ENCODE assay signal across 20 cellular contexts in the genomic region with DNA sequence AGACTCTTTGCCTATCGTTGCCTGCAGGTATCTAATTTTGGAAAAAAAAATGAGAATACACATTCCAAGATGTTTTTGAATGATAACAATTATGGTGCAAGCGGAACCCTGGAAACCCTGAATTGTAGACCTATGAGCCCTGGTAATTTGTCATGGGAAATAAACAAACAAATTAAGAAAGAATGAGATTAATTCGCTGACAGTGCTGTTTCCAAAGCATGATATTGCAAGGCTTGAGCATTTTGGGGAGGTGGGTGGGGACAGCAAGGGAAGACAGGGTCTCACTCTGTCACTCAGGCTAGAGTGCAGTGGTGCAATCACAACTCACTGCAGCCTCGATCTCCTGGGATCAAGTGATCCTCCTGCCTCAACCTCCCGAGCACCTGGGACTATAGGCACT.
DNase-seq lines count a peak whose midpoint lies in the region; ATAC-seq, FAIRE-seq and TF ChIP-seq lines count a peak whose summit lies in the region.
"Had no signal": no experiment of that assay in that cellular context is flagged by ENCODE, and none has a peak within 500 bp of the region (broad histone marks: within the 10 kb centered on the region; RNA-seq: fewer than 3 reads in every experiment).

No MANE protein-coding gene starts in this region.

- H3K9ac ChIP-seq in IMR-90 (ENCODE audit: low read depth, low read length) (no peak overlapping the region), H1 (replicated peaks in 1 of 4; ENCODE audit: extremely low read depth in 1 of 4, low read depth in 3 of 4, low read length in 3 of 4) (no peak overlapping the region)
- H3K9ac ChIP-seq: BLaER1 treated with 17β-estradiol and CSF1 and Interleukin-3, amounts not matched to agents 10 nM and 100 nM had no signal

- TF ChIP-seq CTCF in A549 (IDR thresholded peaks at IDR 0.05) (no peak), IMR-90 (conservative IDR thresholded peaks at IDR 0.05; ENCODE audit: low read depth, low read length) (no peak), H1 (IDR thresholded peaks at IDR 0.05; ENCODE audit: control extremely low read depth in 1 of 3, insufficient read depth in 1 of 3, low read depth in 1 of 3, low read length in 3 of 3) (no peak)

- no peaks in the 10 kb centered on the region for H3K4me1 ChIP-seq in A549
- H3K4me1 ChIP-seq in IMR-90 (ENCODE audit: control insufficient read depth, insufficient read depth, low read length), result no peaks in the 10 kb centered on the region
- no peaks in the 10 kb centered on the region for H3K4me1 ChIP-seq in H1 (replicated peaks in 1 of 4; ENCODE audit: control insufficient read depth in 3 of 4, insufficient read depth in 4 of 4, low read length in 3 of 4)
- H3K4me1 ChIP-seq: Caco-2 had no signal

- ATAC-seq in A549 (no peak), IMR-90 (ENCODE audit: low read depth) (no peak)
- ATAC-seq: CD8-positive, alpha-beta T cell had no signal

- H3K27ac ChIP-seq in A549 (no peak overlapping the region), IMR-90 (ENCODE audit: insufficient read depth, low read length) (no peak overlapping the region), H1 (ENCODE audit: low read depth, low read length) (no peak overlapping the region)
- H3K27ac ChIP-seq: BLaER1 treated with 17β-estradiol and CSF1 and Interleukin-3, amounts not matched to agents 10 nM and 100 nM; C4-2B had no signal

- TF ChIP-seq RAD21 in A549 (conservative IDR thresholded peaks at IDR 0.05 in 1 of 2, IDR thresholded peaks at IDR 0.05 in 1 of 2) (no peak), IMR-90 (IDR thresholded peaks at IDR 0.05; ENCODE audit: low read length) (no peak), H1 (IDR thresholded peaks at IDR 0.05 in 1 of 2, conservative IDR thresholded peaks at IDR 0.05 in 1 of 2; ENCODE audit: low read depth in 2 of 2, low read length in 2 of 2) (no peak)

- in situ Hi-C loops in IMR-90 (cut with MboI; ENCODE audit: low sequenced_read_pairs), result no loop called here

- H4K20me1 ChIP-seq in IMR-90 (ENCODE audit: insufficient read depth, low read length) (no peaks in the 10 kb centered on the region), H1 (replicated peaks in 1 of 2; ENCODE audit: control insufficient read depth in 1 of 2, insufficient read depth in 2 of 2, low read length in 2 of 2) (peaks cover 0 to 1% of the 10 kb centered on the region in 2 experiments)
- H4K20me1 ChIP-seq: BLaER1 treated with 17β-estradiol and CSF1 and Interleukin-3, amounts not matched to agents 10 nM and 100 nM had no signal

- no peak for TF ChIP-seq POLR2A in A549 (IDR thresholded peaks at IDR 0.05; ENCODE audit: low read length)
- no peak for TF ChIP-seq POLR2A in IMR-90 (IDR thresholded peaks at IDR 0.05; ENCODE audit: low read depth, low read length)
- TF ChIP-seq POLR2A in H1 (IDR thresholded peaks at IDR 0.05; ENCODE audit: control extremely low read depth in 1 of 2, low read depth in 2 of 2, low read length in 2 of 2), result no peak

- H3K9me1 ChIP-seq in IMR-90 (ENCODE audit: insufficient read depth, low read length), result no peaks in the 10 kb centered on the region

- no peak overlapping the region for H4K5ac ChIP-seq in IMR-90 (ENCODE audit: low read depth, low read length)
- H4K5ac ChIP-seq in H1 (ENCODE audit: insufficient read length, low read depth, low read length), result no peak overlapping the region

- H3K27me3 ChIP-seq in IMR-90 (ENCODE audit: control insufficient read depth, insufficient read depth, low read length), result no peaks in the 10 kb centered on the region
- no peaks in the 10 kb centered on the region for H3K27me3 ChIP-seq in H1 (replicated peaks in 1 of 4; ENCODE audit: control insufficient read depth in 3 of 4, extremely low read depth in 1 of 4, insufficient read depth in 3 of 4, low read length in 3 of 4)
- H3K27me3 ChIP-seq: BLaER1 treated with 17β-estradiol and CSF1 and Interleukin-3, amounts not matched to agents 10 nM and 100 nM had no signal

- H2BK15ac ChIP-seq in IMR-90 (ENCODE audit: low read depth, low read length), result no peak overlapping the region
- H2BK15ac ChIP-seq in H1 (ENCODE audit: low read length), result no peak overlapping the region

- no peaks in the 10 kb centered on the region for H3K23me2 ChIP-seq in H1 (ENCODE audit: low read depth, low read length)

- H2BK120ac ChIP-seq in IMR-90 (ENCODE audit: low read depth, low read length) (no peak overlapping the region), H1 (replicated peaks; ENCODE audit: low read depth, low read length) (no peak overlapping the region)

- H2BK12ac ChIP-seq in H1 (ENCODE audit: low read depth, low read length), result no peak overlapping the region

- 11% methylated on average over 5 of the region's 5 CpGs for WGBS in A549 (ENCODE audit: missing lambda C conversion rate)
- no CpG with 5 or more reads among the region's 5 CpGs for WGBS in IMR-90 (ENCODE audit: extremely low coverage in 2 of 2, insufficient read length in 1 of 2), 2 experiments
- WGBS in H1 (ENCODE audit: extremely low coverage in 1 of 2, insufficient coverage in 1 of 2, insufficient read length in 1 of 2, insufficient replicate concordance in 2 of 2, low coverage in 1 of 2, low lambda C conversion rate in 2 of 2, missing lambda C conversion rate in 1 of 2), 2 experiments, result 93% methylated on average over 5 of the region's 5 CpGs; no CpG with 5 or more reads in 1 of the 2 experiments

- no peak overlapping the region for H2BK20ac ChIP-seq in IMR-90 (ENCODE audit: low read depth, low read length)
- no peak overlapping the region for H2BK20ac ChIP-seq in H1 (ENCODE audit: low read length)

- no peak for FAIRE-seq in A549 (lab: Jason Lieb, UNC)
- no peak for FAIRE-seq in H1 (lab: Jason Lieb, UNC)
- FAIRE-seq: A204.1, D721Med, G401.6, GM12891, GM19239 had no signal

- no peak overlapping the region for H2AFZ ChIP-seq in IMR-90 (replicated peaks; ENCODE audit: low read length, poor library complexity)
- H2AFZ ChIP-seq in H1 (ENCODE audit: low read length), result no peak overlapping the region

- H3K9me3 ChIP-seq in A549 (no peaks in the 10 kb centered on the region), IMR-90 (ENCODE audit: control insufficient read depth, insufficient read depth, low read length) (no peaks in the 10 kb centered on the region; the same call in 1 of the 2 replicates), H1 (ENCODE audit: insufficient read depth in 2 of 2, low read depth in 1 of 2, low read length in 1 of 2) (no peaks in the 10 kb centered on the region)
- H3K9me3 ChIP-seq: BLaER1 treated with 17β-estradiol and CSF1 and Interleukin-3, amounts not matched to agents 10 nM and 100 nM; Caco-2 had no signal

- H3K23ac ChIP-seq in IMR-90 (ENCODE audit: low read depth, low read length) (no peak overlapping the region), H1 (ENCODE audit: insufficient read length) (no peak overlapping the region)

- H2BK5ac ChIP-seq in IMR-90 (ENCODE audit: low read depth, low read length, poor library complexity, severe bottlenecking), result no peak overlapping the region
- H2BK5ac ChIP-seq in H1 (ENCODE audit: low read depth, low read length), result no peak overlapping the region

- H2AK5ac ChIP-seq in IMR-90 (ENCODE audit: low read depth, low read length), result no peak overlapping the region
- H2AK5ac ChIP-seq in H1 (ENCODE audit: low read depth, low read length), result no peak overlapping the region

- H3K79me2 ChIP-seq in H1 (ENCODE audit: control insufficient read depth in 1 of 2, insufficient read depth in 2 of 2, low read length in 2 of 2), result no peaks in the 10 kb centered on the region

- H3K56ac ChIP-seq in IMR-90 (ENCODE audit: extremely low read depth, insufficient read depth, low read length) (no peak overlapping the region), H1 (replicated peaks; ENCODE audit: insufficient read length, low read depth, low read length) (no peak overlapping the region)

- BruUV-seq in IMR-90 (replicated peaks; lab: Mats Ljungman, UMichigan), result no TSS peak

- no peak overlapping the region for H2AK9ac ChIP-seq in IMR-90 (replicated peaks; ENCODE audit: low read depth, low read length, poor library complexity)

- no peak overlapping the region for H3K4me2 ChIP-seq in A549
- H3K4me2 ChIP-seq in IMR-90 (ENCODE audit: low read depth, low read length), result no peak overlapping the region
- H3K4me2 ChIP-seq in H1 (ENCODE audit: insufficient read depth in 1 of 2, low read depth in 2 of 2, low read length in 2 of 2), result no peak overlapping the region
- H3K4me2 ChIP-seq: BLaER1 treated with 17β-estradiol and CSF1 and Interleukin-3, amounts not matched to agents 10 nM and 100 nM had no signal

- no peak overlapping the region for H3K18ac ChIP-seq in IMR-90 (ENCODE audit: low read depth, low read length)
- no peak overlapping the region for H3K18ac ChIP-seq in H1 (ENCODE audit: extremely low read depth, low read length)

- POLR2A ChIA-PET in A549 (lab: Yijun Ruan, JAX), result no interaction called here
- POLR2A ChIA-PET in IMR-90 (lab: Charles Lee; ENCODE audit: unreplicated experiment), result no interaction called here
- POLR2A ChIA-PET in H1 (lab: Charles Lee; ENCODE audit: partially characterized antibody), result no interaction called here

- TF ChIP-seq EP300 in A549 (IDR thresholded peaks at IDR 0.05), result no peak
- TF ChIP-seq EP300 in H1 (IDR thresholded peaks at IDR 0.05; ENCODE audit: borderline replicate concordance in 1 of 2, low read depth in 2 of 2, low read length in 2 of 2), result no peak

- no peak for DNase-seq in A549 (ENCODE audit: low read depth in 1 of 2, low spot score in 1 of 2)
- no peak for DNase-seq in IMR-90
- DNase-seq in H1 (ENCODE audit: low read depth in 1 of 2, low spot score in 2 of 2), result no peak
- no peak for DNase-seq in nucleus accumbens (lab: John Stamatoyannopoulos, UW)
- no peak for DNase-seq in occipital lobe (lab: John Stamatoyannopoulos, UW)
- DNase-seq: 8988T; AML-193; Caco-2; Calu3; CD4-positive, alpha-beta T cell; CD8-positive, alpha-beta T cell; DMS79 treated with DMSO at 0.1 percent for 48 hours; GF-D8 had no signal

- no peak overlapping the region for H3K14ac ChIP-seq in IMR-90 (replicated peaks; ENCODE audit: low read depth, low read length)
- no peak overlapping the region for H3K14ac ChIP-seq in H1 (ENCODE audit: insufficient read length)

- CTCF ChIA-PET in A549 (lab: Yijun Ruan, JAX), result no interaction called here
- CTCF ChIA-PET in IMR-90 (lab: Yijun Ruan, JAX), result no interaction called here
- CTCF ChIA-PET in H1 (lab: Charles Lee; ENCODE audit: partially characterized antibody), result no interaction called here

- intact Hi-C loops in IMR-90 (cut with micrococcal nuclease), result no loop called here

- dilution Hi-C loops in IMR-90 (cut with HindIII; ENCODE audit: low sequenced_read_pairs, unreplicated experiment), result no loop called here

- H4K91ac ChIP-seq in IMR-90 (ENCODE audit: insufficient read depth, low read depth, low read length), result no peak overlapping the region
- no peak overlapping the region for H4K91ac ChIP-seq in H1 (replicated peaks; ENCODE audit: insufficient read length, low read length)

- H3K4ac ChIP-seq in IMR-90 (ENCODE audit: low read depth, low read length), result no peak overlapping the region
- no peak overlapping the region for H3K4ac ChIP-seq in H1 (replicated peaks; ENCODE audit: insufficient read length, low read depth, low read length)

- H4K8ac ChIP-seq in IMR-90 (ENCODE audit: low read depth in 2 of 2, low read length in 2 of 2) (no peak overlapping the region), H1 (ENCODE audit: extremely low read depth, insufficient read depth, low read length) (no peak overlapping the region)

- H3K36me3 ChIP-seq in IMR-90 (ENCODE audit: control insufficient read depth, insufficient read depth, low read length) (no peaks in the 10 kb centered on the region), H1 (ENCODE audit: control insufficient read depth in 2 of 4, insufficient read depth in 4 of 4, low read length in 3 of 4) (no peaks in the 10 kb centered on the region)
- H3K36me3 ChIP-seq: BLaER1 treated with 17β-estradiol and CSF1 and Interleukin-3, amounts not matched to agents 10 nM and 100 nM had no signal

- H3K79me1 ChIP-seq in IMR-90 (ENCODE audit: low read depth in 1 of 2, low read length in 2 of 2), result no peaks in the 10 kb centered on the region
- no peaks in the 10 kb centered on the region for H3K79me1 ChIP-seq in H1 (ENCODE audit: low read depth, low read length)

- H3K4me3 ChIP-seq in A549, result no peak overlapping the region
- H3K4me3 ChIP-seq in IMR-90 (ENCODE audit: insufficient read depth, low read depth, low read length), result no peak overlapping the region
- no peak overlapping the region for H3K4me3 ChIP-seq in H1 (ENCODE audit: extremely low read depth in 1 of 4, insufficient read depth in 2 of 4, low read depth in 3 of 4, low read length in 4 of 4)
- H3K4me3 ChIP-seq: BLaER1 treated with 17β-estradiol and CSF1 and Interleukin-3, amounts not matched to agents 10 nM and 100 nM had no signal

Comparison
In these comparisons a context has a peak if more than half of its experiments do, and no peak if none do; other contexts are left out.
1. Of the 18 proteins assayed by ChIP-seq in both H1 and A549: peak only in H1: none; only in A549: none; in both: MAFK; in neither: 17.